38 cellular contexts compared by ENCODE assay signal in the genomic region with DNA sequence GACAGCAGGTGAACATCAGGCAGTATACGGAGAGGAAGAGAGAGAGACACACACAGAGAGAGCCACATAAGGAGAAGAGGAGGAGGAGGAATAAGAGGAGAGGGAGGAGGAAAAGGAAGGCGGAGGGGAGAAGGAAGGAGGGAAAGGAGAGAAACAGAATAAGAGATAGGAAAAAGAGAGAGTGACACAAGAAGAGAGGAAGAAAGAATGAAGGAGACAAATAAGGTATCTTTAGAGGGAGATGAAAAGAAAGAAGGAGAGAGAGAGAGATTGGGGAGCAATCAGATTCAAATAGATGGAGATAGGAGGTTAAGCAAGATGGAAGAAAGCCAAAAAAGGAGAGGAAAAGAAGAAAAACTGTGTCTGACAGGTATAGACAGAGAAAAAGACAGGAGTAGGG. TPM values are rescaled to one million over a fixed set of nuclear protein-coding genes. Genes with fewer than 3 reads are reported as not detected.
"Had no signal": no experiment of that assay in that cellular context is flagged by ENCODE, and none has a peak within 500 bp of the region (broad histone marks: within the 10 kb centered on the region; RNA-seq: fewer than 3 reads in every experiment).

No MANE protein-coding gene starts in this region.

- DNase-seq: Karpas-422, Kasumi-1, MG63, MM.1S, MV-4-11, NCI-H1048, NCI-H1092, NCI-H1092 treated with DMSO at 0.1 percent for 48 hours, NCI-H1105, NCI-H1105 treated with DMSO at 0.1 percent for 48 hours, NCI-H1417, NCI-H1417 treated with DMSO at 0.1 percent for 48 hours, NCI-H1436, NCI-H1436 treated with DMSO at 0.1 percent for 48 hours, NCI-H146, NCI-H1694, NCI-H1694 treated with DMSO at 0.1 percent for 48 hours, NCI-H187, NCI-H187 treated with DMSO at 0.1 percent for 48 hours, NCI-H1930, NCI-H2029, NCI-H2029 treated with DMSO at 0.1 percent for 48 hours, NCI-H2081, NCI-H2081 treated with DMSO at 0.1 percent for 48 hours, NCI-H2107, NCI-H2171, NCI-H2171 treated with DMSO at 0.1 percent for 48 hours, NCI-H226, NCI-H345, NCI-H446, NCI-H446 treated with DMSO at 0.1 percent for 48 hours, NCI-H510A, NCI-H510A treated with DMSO at 0.1 percent for 48 hours, NCI-H524 had no signal

- H3K36me3 ChIP-seq: MG63 had no signal

- H3K4me3 ChIP-seq: MG63 had no signal

RNA-seq across cellular contexts. Expression of a gene that starts 44.0 kb away (rescaled TPM):
- total RNA-seq: LHCN-M2, M059J, MCF 10A, NCI-H460 had no signal
